ENCODE assay signal across 34 cellular contexts in the genomic region with DNA sequence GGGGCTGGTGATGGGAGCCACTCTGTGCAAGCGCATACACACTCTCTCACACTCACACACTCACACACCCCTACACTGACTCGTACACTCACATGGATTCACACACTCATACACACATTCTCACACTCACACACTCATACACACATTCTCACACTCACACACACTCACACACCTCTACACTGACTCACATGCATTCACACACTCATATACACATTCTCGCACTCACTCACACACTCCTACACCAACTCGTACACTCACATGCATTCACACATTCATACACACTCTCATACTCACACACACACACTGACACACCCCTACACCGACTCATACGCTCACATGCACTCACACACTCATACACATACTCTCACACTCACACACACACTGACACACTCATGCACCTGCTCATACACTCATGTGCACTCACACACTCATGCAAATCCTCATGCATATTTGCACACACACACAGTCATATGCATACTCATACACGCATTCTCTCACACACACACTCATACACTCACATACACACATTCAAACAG. TPM values are rescaled to one million over a fixed set of nuclear protein-coding genes. Genes with fewer than 3 reads are reported as not detected.
"Had no signal": no experiment of that assay in that cellular context is flagged by ENCODE, and none has a peak within 500 bp of the region (broad histone marks: within the 10 kb centered on the region; RNA-seq: fewer than 3 reads in every experiment).

No MANE protein-coding gene starts in this region.

- H3K4me1 ChIP-seq: foreskin keratinocyte, gastrocnemius medialis had no signal

- H3K4me3 ChIP-seq: esophagus muscularis mucosa, gastrocnemius medialis, heart left ventricle had no signal

- ATAC-seq: activated CD4-positive, CD25-positive, alpha-beta regulatory T cell treated with anti-CD3 and anti-CD28 coated beads, Interleukin-2, amount 50 U/mL, for 24 hours; activated CD8-positive, alpha-beta T cell treated with anti-CD3 and anti-CD28 coated beads for 36 hours; activated T-cell treated with anti-CD3 and anti-CD28 coated beads, Interleukin-2, amount 50 U/mL, for 4 hours; activated T-helper 17 cell treated with anti-CD3 and anti-CD28 coated beads, Interleukin-2, amount 50 U/mL, for 72 hours; effector memory CD8-positive, alpha-beta T cell; foreskin keratinocyte; gastrocnemius medialis; heart left ventricle; T-helper 17 cell had no signal

- H3K36me3 ChIP-seq: brain microvascular endothelial cell, esophagus muscularis mucosa, gastrocnemius medialis, heart left ventricle, WERI-Rb-1 had no signal

- DNase-seq: activated B cell treated with CpG ODN at 0.5 μM for 24 hours; activated CD4-positive, alpha-beta T cell treated with anti-CD3 and anti-CD28 coated beads for 48 hours; activated CD4-positive, alpha-beta T cell treated with anti-CD3 and anti-CD28 coated beads, Interleukin-2, amount 50 U/mL, for 1 hour; activated CD4-positive, alpha-beta T cell treated with anti-CD3 and anti-CD28 coated beads, Interleukin-2, amount 50 U/mL, for 48 hours; activated CD8-positive, alpha-beta memory T cell treated with anti-CD3 and anti-CD28 coated beads for 24 hours; activated CD8-positive, alpha-beta T cell treated with anti-CD3 and anti-CD28 coated beads for 36 hours; activated effector memory CD4-positive, alpha-beta T cell treated with Interleukin-2 at 50 U/mL for 16 hours; activated gamma-delta T cell treated with Interleukin-2 at 50 U/mL for 16 hours; activated naive CD4-positive, alpha-beta T cell treated with anti-CD3 and anti-CD28 coated beads, Interleukin-2, amount 50 U/mL, for 16 hours; activated naive CD4-positive, alpha-beta T cell treated with Interleukin-2 at 50 U/mL for 16 hours; activated T-cell treated with anti-CD3 and anti-CD28 coated beads, Interleukin-2, amount 50 U/mL, for 4 hours; amniotic stem cell; anterior cingulate cortex; brain microvascular endothelial cell; caudate nucleus; cortex of kidney; dermis blood vessel endothelial cell; effector CD4-positive, alpha-beta T cell; effector memory CD8-positive, alpha-beta T cell; erythroblast; foreskin keratinocyte; gastrocnemius medialis; glutamatergic neuron; heart left ventricle; T-helper 17 cell; T1000; WERI-Rb-1 had no signal

- H3K27me3 ChIP-seq: brain microvascular endothelial cell, gastrocnemius medialis had no signal

- FAIRE-seq: astrocyte, colon had no signal

- H3K27ac ChIP-seq: brain microvascular endothelial cell, esophagus muscularis mucosa, foreskin keratinocyte, gastrocnemius medialis, heart left ventricle, WERI-Rb-1 had no signal

- H3K9me3 ChIP-seq: esophagus muscularis mucosa, gastrocnemius medialis, heart left ventricle had no signal

RNA-seq across cellular contexts. Expression of gene KRTAP5-11, which starts 5.1 kb away (rescaled TPM):
- total RNA-seq: activated B cell treated with CpG ODN at 0.5 μM for 24 hours; activated CD8-positive, alpha-beta T cell treated with anti-CD3 and anti-CD28 coated beads for 36 hours; activated T-cell treated with anti-CD3 and anti-CD28 coated beads, Interleukin-2, amount 50 U/mL, for 4 hours; activated T-helper 17 cell treated with anti-CD3 and anti-CD28 coated beads, Interleukin-2, amount 50 U/mL, for 72 hours; astrocyte; chondrocyte; dermis blood vessel endothelial cell; esophagus muscularis mucosa; foreskin keratinocyte; gastrocnemius medialis; heart left ventricle; T-helper 17 cell had no signal
- polyA plus RNA-seq: adipose tissue, foreskin keratinocyte, heart left ventricle had no signal

RNA-seq across cellular contexts. Expression of gene KRTAP5-10, which starts 12.2 kb away (rescaled TPM):
- total RNA-seq: activated CD8-positive, alpha-beta T cell treated with anti-CD3 and anti-CD28 coated beads for 36 hours; activated T-cell treated with anti-CD3 and anti-CD28 coated beads, Interleukin-2, amount 50 U/mL, for 4 hours; activated T-helper 17 cell treated with anti-CD3 and anti-CD28 coated beads, Interleukin-2, amount 50 U/mL, for 72 hours; astrocyte; chondrocyte; dermis blood vessel endothelial cell; esophagus muscularis mucosa; foreskin keratinocyte; gastrocnemius medialis; heart left ventricle; T-helper 17 cell had no signal
- polyA plus RNA-seq: adipose tissue, foreskin keratinocyte, heart left ventricle had no signal

RNA-seq across cellular contexts. Expression of gene KRTAP5-9, which starts 29.3 kb away (rescaled TPM):
- total RNA-seq: activated CD8-positive, alpha-beta T cell treated with anti-CD3 and anti-CD28 coated beads for 36 hours; activated T-cell treated with anti-CD3 and anti-CD28 coated beads, Interleukin-2, amount 50 U/mL, for 4 hours; astrocyte; dermis blood vessel endothelial cell; esophagus muscularis mucosa; foreskin keratinocyte; gastrocnemius medialis; heart left ventricle; T-helper 17 cell had no signal
- polyA plus RNA-seq: adipose tissue, foreskin keratinocyte, heart left ventricle had no signal

RNA-seq across cellular contexts. Expression of gene KRTAP5-8, which starts 39.7 kb away (rescaled TPM):
- total RNA-seq: activated CD8-positive, alpha-beta T cell treated with anti-CD3 and anti-CD28 coated beads for 36 hours; activated T-cell treated with anti-CD3 and anti-CD28 coated beads, Interleukin-2, amount 50 U/mL, for 4 hours; astrocyte; chondrocyte; dermis blood vessel endothelial cell; esophagus muscularis mucosa; foreskin keratinocyte; heart left ventricle had no signal
- polyA plus RNA-seq: adipose tissue, foreskin keratinocyte had no signal

RNA-seq across cellular contexts. Expression of gene KRTAP5-7, which starts 50.5 kb away (rescaled TPM):
- total RNA-seq: activated CD8-positive, alpha-beta T cell treated with anti-CD3 and anti-CD28 coated beads for 36 hours; activated T-cell treated with anti-CD3 and anti-CD28 coated beads, Interleukin-2, amount 50 U/mL, for 4 hours; astrocyte; chondrocyte; dermis blood vessel endothelial cell; esophagus muscularis mucosa; foreskin keratinocyte; gastrocnemius medialis; heart left ventricle; T-helper 17 cell had no signal
- polyA plus RNA-seq: foreskin keratinocyte, heart left ventricle had no signal
